In the genomic region with DNA sequence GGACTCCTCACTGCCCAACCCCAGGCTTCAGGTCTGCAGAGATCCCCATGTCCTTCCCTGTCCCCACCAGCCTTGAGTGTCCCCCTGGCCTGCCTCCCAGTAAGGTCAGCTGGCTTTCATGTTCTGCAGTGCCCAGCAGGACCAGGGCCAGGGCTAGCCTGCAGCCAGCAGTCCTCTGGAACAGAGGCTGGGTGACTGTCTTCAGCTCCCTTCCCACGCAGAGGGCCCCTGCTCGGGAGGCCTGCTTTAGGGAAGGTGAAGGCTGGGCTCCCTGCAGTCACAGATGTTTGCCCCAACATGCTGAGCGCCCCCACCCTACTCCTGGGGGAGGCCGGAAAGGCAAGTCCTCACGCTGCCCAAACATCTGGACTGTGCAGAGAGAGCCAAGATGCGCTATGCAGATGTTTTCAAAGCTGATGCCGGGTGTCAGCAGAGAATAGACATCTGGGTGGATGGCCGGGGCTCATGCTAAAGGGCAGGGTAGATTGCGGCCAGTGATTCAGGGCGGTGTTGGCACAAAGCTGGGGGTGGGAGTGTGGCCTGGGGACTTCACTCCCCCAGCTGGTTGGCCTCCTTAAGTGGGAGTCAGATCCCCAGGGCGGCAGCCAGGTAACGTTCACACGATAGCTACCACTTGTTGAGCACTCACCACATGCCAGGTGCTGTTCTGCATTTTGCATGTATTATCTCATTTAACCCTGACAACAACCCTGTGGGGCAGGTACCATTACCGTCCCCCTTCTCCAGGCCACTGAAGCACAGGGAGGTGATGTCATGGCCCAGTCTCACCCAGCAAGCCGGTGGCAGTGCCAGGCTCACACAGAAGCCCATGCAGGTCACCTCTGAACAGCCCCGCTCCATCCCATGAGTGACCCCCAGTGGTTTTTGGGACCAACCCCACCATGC, we compare ENCODE assay signal across 2 cellular contexts.
A peak's percentile ranks its signal among the peaks of the same experiment; 100 is the strongest.
TF ChIP-seq lines count a peak whose summit lies in the region.

No MANE protein-coding gene starts in this region.

TF ChIP-seq in IMR-90, 13 proteins besides CTCF, POLR2A, EP300 and RAD21:
- TF ChIP-seq, protein P1, sequence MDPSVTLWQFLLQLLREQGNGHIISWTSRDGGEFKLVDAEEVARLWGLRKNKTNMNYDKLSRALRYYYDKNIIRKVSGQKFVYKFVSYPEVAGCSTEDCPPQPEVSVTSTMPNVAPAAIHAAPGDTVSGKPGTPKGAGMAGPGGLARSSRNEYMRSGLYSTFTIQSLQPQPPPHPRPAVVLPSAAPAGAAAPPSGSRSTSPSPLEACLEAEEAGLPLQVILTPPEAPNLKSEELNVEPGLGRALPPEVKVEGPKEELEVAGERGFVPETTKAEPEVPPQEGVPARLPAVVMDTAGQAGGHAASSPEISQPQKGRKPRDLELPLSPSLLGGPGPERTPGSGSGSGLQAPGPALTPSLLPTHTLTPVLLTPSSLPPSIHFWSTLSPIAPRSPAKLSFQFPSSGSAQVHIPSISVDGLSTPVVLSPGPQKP (IDR thresholded peaks at IDR 0.05; ENCODE audit: borderline replicate concordance, low read depth, low read length): no peak
- no peak for TF ChIP-seq MXI1 (IDR thresholded peaks at IDR 0.05; ENCODE audit: borderline replicate concordance, low read depth, low read length)
- no peak for TF ChIP-seq SMC3 (IDR thresholded peaks at IDR 0.05; ENCODE audit: low read depth, low read length)
- peak; percentile 55; the same call in 1 of the 2 replicates for TF ChIP-seq MAZ (IDR thresholded peaks at IDR 0.05; ENCODE audit: borderline replicate concordance, low read depth, low read length)
- TF ChIP-seq CHD1 (IDR thresholded peaks at IDR 0.05; ENCODE audit: low read depth, low read length): no peak

TF ChIP-seq in H1, 55 proteins besides CTCF, POLR2A, EP300 and RAD21:
- no peak for TF ChIP-seq KDM4A (IDR thresholded peaks at IDR 0.05; ENCODE audit: low read depth, low read length, severe bottlenecking)
- no peak for TF ChIP-seq BRCA1 (IDR thresholded peaks at IDR 0.05; ENCODE audit: low read depth, low read length)
- TF ChIP-seq GTF2F1 (IDR thresholded peaks at IDR 0.05; ENCODE audit: borderline replicate concordance, low read depth, low read length): no peak
- no peak for TF ChIP-seq HDAC6 (IDR thresholded peaks at IDR 0.05; ENCODE audit: low read depth, low read length)
- no peak for TF ChIP-seq SP2 (IDR thresholded peaks at IDR 0.05; ENCODE audit: low read length)
- no peak for TF ChIP-seq JUN (IDR thresholded peaks at IDR 0.05; ENCODE audit: low read depth, low read length)
- TF ChIP-seq, protein P2, sequence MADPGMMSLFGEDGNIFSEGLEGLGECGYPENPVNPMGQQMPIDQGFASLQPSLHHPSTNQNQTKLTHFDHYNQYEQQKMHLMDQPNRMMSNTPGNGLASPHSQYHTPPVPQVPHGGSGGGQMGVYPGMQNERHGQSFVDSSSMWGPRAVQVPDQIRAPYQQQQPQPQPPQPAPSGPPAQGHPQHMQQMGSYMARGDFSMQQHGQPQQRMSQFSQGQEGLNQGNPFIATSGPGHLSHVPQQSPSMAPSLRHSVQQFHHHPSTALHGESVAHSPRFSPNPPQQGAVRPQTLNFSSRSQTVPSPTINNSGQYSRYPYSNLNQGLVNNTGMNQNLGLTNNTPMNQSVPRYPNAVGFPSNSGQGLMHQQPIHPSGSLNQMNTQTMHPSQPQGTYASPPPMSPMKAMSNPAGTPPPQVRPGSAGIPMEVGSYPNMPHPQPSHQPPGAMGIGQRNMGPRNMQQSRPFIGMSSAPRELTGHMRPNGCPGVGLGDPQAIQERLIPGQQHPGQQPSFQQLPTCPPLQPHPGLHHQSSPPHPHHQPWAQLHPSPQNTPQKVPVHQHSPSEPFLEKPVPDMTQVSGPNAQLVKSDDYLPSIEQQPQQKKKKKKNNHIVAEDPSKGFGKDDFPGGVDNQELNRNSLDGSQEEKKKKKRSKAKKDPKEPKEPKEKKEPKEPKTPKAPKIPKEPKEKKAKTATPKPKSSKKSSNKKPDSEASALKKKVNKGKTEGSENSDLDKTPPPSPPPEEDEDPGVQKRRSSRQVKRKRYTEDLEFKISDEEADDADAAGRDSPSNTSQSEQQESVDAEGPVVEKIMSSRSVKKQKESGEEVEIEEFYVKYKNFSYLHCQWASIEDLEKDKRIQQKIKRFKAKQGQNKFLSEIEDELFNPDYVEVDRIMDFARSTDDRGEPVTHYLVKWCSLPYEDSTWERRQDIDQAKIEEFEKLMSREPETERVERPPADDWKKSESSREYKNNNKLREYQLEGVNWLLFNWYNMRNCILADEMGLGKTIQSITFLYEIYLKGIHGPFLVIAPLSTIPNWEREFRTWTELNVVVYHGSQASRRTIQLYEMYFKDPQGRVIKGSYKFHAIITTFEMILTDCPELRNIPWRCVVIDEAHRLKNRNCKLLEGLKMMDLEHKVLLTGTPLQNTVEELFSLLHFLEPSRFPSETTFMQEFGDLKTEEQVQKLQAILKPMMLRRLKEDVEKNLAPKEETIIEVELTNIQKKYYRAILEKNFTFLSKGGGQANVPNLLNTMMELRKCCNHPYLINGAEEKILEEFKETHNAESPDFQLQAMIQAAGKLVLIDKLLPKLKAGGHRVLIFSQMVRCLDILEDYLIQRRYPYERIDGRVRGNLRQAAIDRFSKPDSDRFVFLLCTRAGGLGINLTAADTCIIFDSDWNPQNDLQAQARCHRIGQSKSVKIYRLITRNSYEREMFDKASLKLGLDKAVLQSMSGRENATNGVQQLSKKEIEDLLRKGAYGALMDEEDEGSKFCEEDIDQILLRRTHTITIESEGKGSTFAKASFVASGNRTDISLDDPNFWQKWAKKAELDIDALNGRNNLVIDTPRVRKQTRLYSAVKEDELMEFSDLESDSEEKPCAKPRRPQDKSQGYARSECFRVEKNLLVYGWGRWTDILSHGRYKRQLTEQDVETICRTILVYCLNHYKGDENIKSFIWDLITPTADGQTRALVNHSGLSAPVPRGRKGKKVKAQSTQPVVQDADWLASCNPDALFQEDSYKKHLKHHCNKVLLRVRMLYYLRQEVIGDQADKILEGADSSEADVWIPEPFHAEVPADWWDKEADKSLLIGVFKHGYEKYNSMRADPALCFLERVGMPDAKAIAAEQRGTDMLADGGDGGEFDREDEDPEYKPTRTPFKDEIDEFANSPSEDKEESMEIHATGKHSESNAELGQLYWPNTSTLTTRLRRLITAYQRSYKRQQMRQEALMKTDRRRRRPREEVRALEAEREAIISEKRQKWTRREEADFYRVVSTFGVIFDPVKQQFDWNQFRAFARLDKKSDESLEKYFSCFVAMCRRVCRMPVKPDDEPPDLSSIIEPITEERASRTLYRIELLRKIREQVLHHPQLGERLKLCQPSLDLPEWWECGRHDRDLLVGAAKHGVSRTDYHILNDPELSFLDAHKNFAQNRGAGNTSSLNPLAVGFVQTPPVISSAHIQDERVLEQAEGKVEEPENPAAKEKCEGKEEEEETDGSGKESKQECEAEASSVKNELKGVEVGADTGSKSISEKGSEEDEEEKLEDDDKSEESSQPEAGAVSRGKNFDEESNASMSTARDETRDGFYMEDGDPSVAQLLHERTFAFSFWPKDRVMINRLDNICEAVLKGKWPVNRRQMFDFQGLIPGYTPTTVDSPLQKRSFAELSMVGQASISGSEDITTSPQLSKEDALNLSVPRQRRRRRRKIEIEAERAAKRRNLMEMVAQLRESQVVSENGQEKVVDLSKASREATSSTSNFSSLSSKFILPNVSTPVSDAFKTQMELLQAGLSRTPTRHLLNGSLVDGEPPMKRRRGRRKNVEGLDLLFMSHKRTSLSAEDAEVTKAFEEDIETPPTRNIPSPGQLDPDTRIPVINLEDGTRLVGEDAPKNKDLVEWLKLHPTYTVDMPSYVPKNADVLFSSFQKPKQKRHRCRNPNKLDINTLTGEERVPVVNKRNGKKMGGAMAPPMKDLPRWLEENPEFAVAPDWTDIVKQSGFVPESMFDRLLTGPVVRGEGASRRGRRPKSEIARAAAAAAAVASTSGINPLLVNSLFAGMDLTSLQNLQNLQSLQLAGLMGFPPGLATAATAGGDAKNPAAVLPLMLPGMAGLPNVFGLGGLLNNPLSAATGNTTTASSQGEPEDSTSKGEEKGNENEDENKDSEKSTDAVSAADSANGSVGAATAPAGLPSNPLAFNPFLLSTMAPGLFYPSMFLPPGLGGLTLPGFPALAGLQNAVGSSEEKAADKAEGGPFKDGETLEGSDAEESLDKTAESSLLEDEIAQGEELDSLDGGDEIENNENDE (IDR thresholded peaks at IDR 0.05; ENCODE audit: insufficient replicate concordance, low read length): no peak
